Comparison of ENCODE assay signal across 16 cellular contexts in the genomic region with DNA sequence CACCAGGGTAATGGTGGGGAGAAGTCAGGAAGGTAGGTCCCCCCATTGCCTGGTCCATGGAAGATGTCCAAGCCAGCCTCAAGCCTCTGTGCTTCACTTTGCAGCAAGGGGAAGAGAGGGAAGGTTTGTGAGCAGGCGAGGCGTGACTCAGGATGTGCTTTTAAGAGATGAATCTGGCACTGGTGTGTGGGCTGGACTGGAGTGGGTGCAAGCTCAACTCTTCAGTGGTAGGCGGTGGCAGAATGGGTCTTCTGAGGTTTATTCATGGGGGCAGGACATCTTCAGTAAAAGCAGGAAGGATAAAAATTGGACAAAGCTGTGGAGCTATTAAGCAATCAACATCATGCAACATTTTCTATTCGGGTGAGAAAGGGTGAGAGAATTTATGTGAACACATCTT. TPM values are rescaled to one million over a fixed set of nuclear protein-coding genes. Genes with fewer than 3 reads are reported as not detected.
A peak's percentile ranks its signal among the peaks of the same experiment; 100 is the strongest.
DNase-seq lines count a peak whose midpoint lies in the region; ATAC-seq and TF ChIP-seq lines count a peak whose summit lies in the region.
"Had no signal": no experiment of that assay in that cellular context is flagged by ENCODE, and none has a peak within 500 bp of the region (broad histone marks: within the 10 kb centered on the region; RNA-seq: fewer than 3 reads in every experiment).

No MANE protein-coding gene starts in this region.

- peak overlapping the region in 4 of 5 experiments; percentile 15 to 77 (median 34) for H3K27ac Mint-ChIP-seq in brain
- H3K27ac Mint-ChIP-seq: CD8-positive, alpha-beta memory T cell; HFFc6 had no signal

- H3K36me3 Mint-ChIP-seq in brain, result peaks cover 53% of the 10 kb centered on the region

- peak; percentile 70 for DNase-seq in fibroblast of mammary gland (ENCODE audit: low read depth)
- peak; percentile 17 for DNase-seq in occipital lobe (lab: John Stamatoyannopoulos, UW)
- DNase-seq in H4 (ENCODE audit: low spot score), result no peak
- no peak for DNase-seq in DMS114 treated with DMSO at 0.1 percent for 48 hours (lab: John Stamatoyannopoulos, UW; ENCODE audit: unreplicated experiment)
- DNase-seq: Calu3; CD8-positive, alpha-beta memory T cell; DMS 273 treated with DMSO at 0.1 percent for 48 hours; DMS79; GOT3; HFFc6 had no signal

- H3K4me3 ChIP-seq in fibroblast of mammary gland (ENCODE audit: control insufficient read depth, low read depth, low read length), result no peak overlapping the region
- H3K4me3 ChIP-seq: A549, BLaER1, GM12878, HAP-1 had no signal

- H3K27me3 Mint-ChIP-seq in brain, result no peaks in the 10 kb centered on the region

- no peak for ATAC-seq in GM21381 (IDR thresholded peaks at IDR 0.05; ENCODE audit: unreplicated experiment)
- ATAC-seq: A549, GM12878 had no signal

- peaks cover 72% of the 10 kb centered on the region for H3K4me1 Mint-ChIP-seq in brain
- H3K4me1 Mint-ChIP-seq: CD8-positive, alpha-beta memory T cell had no signal

- H3K9me3 Mint-ChIP-seq in brain, result peaks cover 1 to 11% (median 4%) of the 10 kb centered on the region in 5 experiments
- H3K9me3 Mint-ChIP-seq: HFFc6 had no signal

- no peak overlapping the region for H3K4me3 Mint-ChIP-seq in brain
- H3K4me3 Mint-ChIP-seq: CD8-positive, alpha-beta memory T cell; HFFc6 had no signal

- TF ChIP-seq CTCF in brain (conservative IDR thresholded peaks at IDR 0.05), result no peak
- TF ChIP-seq CTCF in fibroblast of mammary gland (conservative IDR thresholded peaks at IDR 0.05; ENCODE audit: control insufficient read depth, insufficient read depth, low read depth, low read length), result no peak

RNA-seq across cellular contexts. Expression of gene GPM6B, which starts 19.4 kb away (rescaled TPM):
- 228 TPM for polyA plus RNA-seq in brain (ENCODE audit: insufficient read depth, low read depth, low replicate concordance)
- 418 TPM for total RNA-seq in occipital lobe
- total RNA-seq in H4 (2014; rRNA removed; shearing (Covaris generic)), result 0.04 and 0.18 TPM in 2 replicates
- total RNA-seq: CD8-positive, alpha-beta memory T cell; HFFc6 had no signal

Comparison
In these comparisons a context has a peak if more than half of its experiments do, and no peak if none do; other contexts are left out.
1. DNase-seq: peak in fibroblast of mammary gland (single experiment) and occipital lobe (single experiment); none in H4 (single experiment) and DMS114 treated with DMSO at 0.1 percent for 48 hours (single experiment).
2. RNA of gene GPM6B, which starts 19.4 kb away (total RNA-seq): 418 TPM in occipital lobe (single experiment); 0.04 to 0.18 TPM in H4; every median in the first group is over 100 times any median in the second.